Comparison of ENCODE assay signal across 1 cellular context in the genomic region with DNA sequence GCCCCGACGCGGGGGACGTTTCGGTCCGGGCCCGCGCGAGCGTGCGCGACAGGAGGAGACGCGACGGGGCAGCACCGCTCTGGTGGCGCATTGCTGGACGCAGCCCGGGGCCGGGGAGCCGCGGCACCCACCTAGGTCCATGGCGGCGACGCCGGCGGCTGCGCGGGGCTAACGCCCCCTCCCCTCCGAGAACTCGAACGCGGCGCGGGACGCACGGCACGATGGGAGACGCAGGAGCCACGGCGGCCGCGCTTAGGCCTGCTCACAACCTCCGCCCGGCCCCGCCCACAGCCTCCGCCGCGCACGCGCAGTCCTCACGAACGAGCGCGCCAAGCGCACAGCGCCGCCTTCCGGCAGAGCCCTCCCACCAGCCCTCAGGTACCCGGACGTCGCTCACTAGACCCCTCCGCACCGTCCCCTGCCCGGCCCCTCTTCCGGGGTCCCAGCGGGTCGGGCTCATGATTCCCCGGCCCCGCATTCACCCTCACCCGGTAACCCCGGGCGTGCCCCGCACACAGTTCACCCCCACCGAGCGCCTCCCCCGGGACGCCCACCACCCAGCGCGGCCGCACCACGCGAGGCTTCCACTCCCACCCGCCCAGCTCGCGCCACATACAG.
TF ChIP-seq lines count a peak whose summit lies in the region.

A gene (minus strand): TSS at position 263 of the 618 bp plus-strand sequence. CDS start 122 bp downstream, at position 141.

TF ChIP-seq in K562, 482 proteins besides CTCF, POLR2A, EP300 and RAD21 (continued from another document and continues in another):
- TF ChIP-seq PCBP1 (IDR thresholded peaks at IDR 0.05; ENCODE audit: low read depth, low read length, poor library complexity, severe bottlenecking) (no peak), ARID2 (IDR thresholded peaks at IDR 0.05) (no peak), NR3C1 (CRISPR knock-in tag; IDR thresholded peaks at IDR 0.05) (peak; percentile 73; the same call in 1 of the 2 replicates), FUS (optimal IDR thresholded peaks at IDR 0.05; ENCODE audit: low read depth, low read length) (peak; percentile 24), BRCA1 (IDR thresholded peaks at IDR 0.05) (no peak), BRCA1 (CRISPR knock-in tag; IDR thresholded peaks at IDR 0.05) (no peak), ZNF311 (CRISPR knock-in tag; IDR thresholded peaks at IDR 0.05) (no peak), HMGN3 (IDR thresholded peaks at IDR 0.05; ENCODE audit: borderline replicate concordance, extremely low read depth, insufficient read length, low read depth, low read length) (peak; percentile 73), GTF2F1 (IDR thresholded peaks at IDR 0.05; ENCODE audit: low read depth, low read length) (no peak; the same call in 1 of the 2 replicates), RCOR1 (IDR thresholded peaks at IDR 0.05; ENCODE audit: borderline replicate concordance in 1 of 2, low read depth in 2 of 2, low read length in 2 of 2) (peak in 1 of 2 experiments; percentile 38; a peak in 1 of 4 replicates), ELF1 (tag; IDR thresholded peaks at IDR 0.05) (peak; percentile 74), SIN3A (IDR thresholded peaks at IDR 0.05; ENCODE audit: borderline replicate concordance in 2 of 2, control insufficient read depth in 1 of 2, low read depth in 2 of 2, low read length in 2 of 2) (0 out of 4 replicates have a peak, but pooled peaks have one; percentile 4 to 43), RBM17 (IDR thresholded peaks at IDR 0.05; ENCODE audit: borderline replicate concordance, low read depth, low read length) (no peak), ZNF444 (CRISPR knock-in tag; IDR thresholded peaks at IDR 0.05) (no peak), ZNF12 (CRISPR knock-in tag; IDR thresholded peaks at IDR 0.05) (0 out of 2 replicates have a peak, but pooled peaks have one; percentile 47), RFX1 (IDR thresholded peaks at IDR 0.05) (no peak), TOE1 (IDR thresholded peaks at IDR 0.05; ENCODE audit: borderline replicate concordance) (0 out of 2 replicates have a peak, but pooled peaks have one; percentile 19), TOE1 (CRISPR knock-in tag; IDR thresholded peaks at IDR 0.05; ENCODE audit: borderline replicate concordance, low read depth) (no peak), BDP1 (IDR thresholded peaks at IDR 0.05; ENCODE audit: insufficient read depth, insufficient read length) (no peak), ZNF239 (CRISPR knock-in tag; IDR thresholded peaks at IDR 0.05) (no peak), CBX8 (IDR thresholded peaks at IDR 0.05; ENCODE audit: borderline replicate concordance, extremely low read depth, low read depth, low read length, poor library complexity, severe bottlenecking) (no peak), ZFX (CRISPR knock-in tag; IDR thresholded peaks at IDR 0.05) (peak; percentile 94), ZNF780A (CRISPR knock-in tag; IDR thresholded peaks at IDR 0.05) (no peak), ZZZ3 (IDR thresholded peaks at IDR 0.05) (no peak), MED1 (CRISPR knock-in tag; IDR thresholded peaks at IDR 0.05; ENCODE audit: borderline replicate concordance) (no peak), SMARCA4 (IDR thresholded peaks at IDR 0.05) (no peak), STAT5A (IDR thresholded peaks at IDR 0.05; ENCODE audit: borderline replicate concordance, low read length) (no peak), U2AF1 (optimal IDR thresholded peaks at IDR 0.05; ENCODE audit: low read depth, low read length) (peak; percentile 48), TSC22D4 (tag; IDR thresholded peaks at IDR 0.05) (no peak), CREM (IDR thresholded peaks at IDR 0.05; ENCODE audit: low read depth) (peak; percentile 67), IFI16 (CRISPR knock-in tag; IDR thresholded peaks at IDR 0.05) (no peak), PHB2 (IDR thresholded peaks at IDR 0.05; ENCODE audit: low read depth) (no peak), IRF2 (CRISPR knock-in tag; IDR thresholded peaks at IDR 0.05) (no peak), HDAC8 (tag; IDR thresholded peaks at IDR 0.05) (no peak), SPI1 (IDR thresholded peaks at IDR 0.05; ENCODE audit: borderline replicate concordance, low read depth, low read length) (no peak), PRMT5 (CRISPR knock-in tag; IDR thresholded peaks at IDR 0.05) (no peak), SMARCB1 (IDR thresholded peaks at IDR 0.05; ENCODE audit: insufficient read length, low read depth) (no peak), ZBTB7A (IDR thresholded peaks at IDR 0.05; ENCODE audit: borderline replicate concordance, control insufficient read depth, low read depth, low read length) (peak; percentile 91), ZNF830 (CRISPR knock-in tag; IDR thresholded peaks at IDR 0.05) (no peak), PURB (CRISPR knock-in tag; IDR thresholded peaks at IDR 0.05; ENCODE audit: low read depth) (no peak), ZNF217 (CRISPR knock-in tag; IDR thresholded peaks at IDR 0.05) (no peak), ZC3H11A (IDR thresholded peaks at IDR 0.05; ENCODE audit: low read depth, low read length) (no peak), ESRRB (CRISPR knock-in tag; IDR thresholded peaks at IDR 0.05; ENCODE audit: borderline replicate concordance) (no peak)
- TF ChIP-seq, protein P1, sequence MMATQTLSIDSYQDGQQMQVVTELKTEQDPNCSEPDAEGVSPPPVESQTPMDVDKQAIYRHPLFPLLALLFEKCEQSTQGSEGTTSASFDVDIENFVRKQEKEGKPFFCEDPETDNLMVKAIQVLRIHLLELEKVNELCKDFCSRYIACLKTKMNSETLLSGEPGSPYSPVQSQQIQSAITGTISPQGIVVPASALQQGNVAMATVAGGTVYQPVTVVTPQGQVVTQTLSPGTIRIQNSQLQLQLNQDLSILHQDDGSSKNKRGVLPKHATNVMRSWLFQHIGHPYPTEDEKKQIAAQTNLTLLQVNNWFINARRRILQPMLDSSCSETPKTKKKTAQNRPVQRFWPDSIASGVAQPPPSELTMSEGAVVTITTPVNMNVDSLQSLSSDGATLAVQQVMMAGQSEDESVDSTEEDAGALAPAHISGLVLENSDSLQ (IDR thresholded peaks at IDR 0.05): 0 out of 2 replicates have a peak, but pooled peaks have one; percentile 23
- TF ChIP-seq, protein P2, sequence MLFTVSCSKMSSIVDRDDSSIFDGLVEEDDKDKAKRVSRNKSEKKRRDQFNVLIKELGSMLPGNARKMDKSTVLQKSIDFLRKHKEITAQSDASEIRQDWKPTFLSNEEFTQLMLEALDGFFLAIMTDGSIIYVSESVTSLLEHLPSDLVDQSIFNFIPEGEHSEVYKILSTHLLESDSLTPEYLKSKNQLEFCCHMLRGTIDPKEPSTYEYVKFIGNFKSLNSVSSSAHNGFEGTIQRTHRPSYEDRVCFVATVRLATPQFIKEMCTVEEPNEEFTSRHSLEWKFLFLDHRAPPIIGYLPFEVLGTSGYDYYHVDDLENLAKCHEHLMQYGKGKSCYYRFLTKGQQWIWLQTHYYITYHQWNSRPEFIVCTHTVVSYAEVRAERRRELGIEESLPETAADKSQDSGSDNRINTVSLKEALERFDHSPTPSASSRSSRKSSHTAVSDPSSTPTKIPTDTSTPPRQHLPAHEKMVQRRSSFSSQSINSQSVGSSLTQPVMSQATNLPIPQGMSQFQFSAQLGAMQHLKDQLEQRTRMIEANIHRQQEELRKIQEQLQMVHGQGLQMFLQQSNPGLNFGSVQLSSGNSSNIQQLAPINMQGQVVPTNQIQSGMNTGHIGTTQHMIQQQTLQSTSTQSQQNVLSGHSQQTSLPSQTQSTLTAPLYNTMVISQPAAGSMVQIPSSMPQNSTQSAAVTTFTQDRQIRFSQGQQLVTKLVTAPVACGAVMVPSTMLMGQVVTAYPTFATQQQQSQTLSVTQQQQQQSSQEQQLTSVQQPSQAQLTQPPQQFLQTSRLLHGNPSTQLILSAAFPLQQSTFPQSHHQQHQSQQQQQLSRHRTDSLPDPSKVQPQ (CRISPR knock-in tag; IDR thresholded peaks at IDR 0.05; ENCODE audit: borderline replicate concordance): no peak
- TF ChIP-seq, protein P3, sequence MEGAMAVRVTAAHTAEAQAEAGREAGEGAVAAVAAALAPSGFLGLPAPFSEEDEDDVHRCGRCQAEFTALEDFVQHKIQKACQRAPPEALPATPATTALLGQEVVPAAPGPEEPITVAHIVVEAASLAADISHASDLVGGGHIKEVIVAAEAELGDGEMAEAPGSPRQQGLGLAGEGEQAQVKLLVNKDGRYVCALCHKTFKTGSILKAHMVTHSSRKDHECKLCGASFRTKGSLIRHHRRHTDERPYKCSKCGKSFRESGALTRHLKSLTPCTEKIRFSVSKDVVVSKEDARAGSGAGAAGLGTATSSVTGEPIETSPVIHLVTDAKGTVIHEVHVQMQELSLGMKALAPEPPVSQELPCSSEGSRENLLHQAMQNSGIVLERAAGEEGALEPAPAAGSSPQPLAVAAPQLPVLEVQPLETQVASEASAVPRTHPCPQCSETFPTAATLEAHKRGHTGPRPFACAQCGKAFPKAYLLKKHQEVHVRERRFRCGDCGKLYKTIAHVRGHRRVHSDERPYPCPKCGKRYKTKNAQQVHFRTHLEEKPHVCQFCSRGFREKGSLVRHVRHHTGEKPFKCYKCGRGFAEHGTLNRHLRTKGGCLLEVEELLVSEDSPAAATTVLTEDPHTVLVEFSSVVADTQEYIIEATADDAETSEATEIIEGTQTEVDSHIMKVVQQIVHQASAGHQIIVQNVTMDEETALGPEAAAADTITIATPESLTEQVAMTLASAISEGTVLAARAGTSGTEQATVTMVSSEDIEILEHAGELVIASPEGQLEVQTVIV (CRISPR knock-in tag; IDR thresholded peaks at IDR 0.05; ENCODE audit: borderline replicate concordance): no peak
- TF ChIP-seq, protein P4, sequence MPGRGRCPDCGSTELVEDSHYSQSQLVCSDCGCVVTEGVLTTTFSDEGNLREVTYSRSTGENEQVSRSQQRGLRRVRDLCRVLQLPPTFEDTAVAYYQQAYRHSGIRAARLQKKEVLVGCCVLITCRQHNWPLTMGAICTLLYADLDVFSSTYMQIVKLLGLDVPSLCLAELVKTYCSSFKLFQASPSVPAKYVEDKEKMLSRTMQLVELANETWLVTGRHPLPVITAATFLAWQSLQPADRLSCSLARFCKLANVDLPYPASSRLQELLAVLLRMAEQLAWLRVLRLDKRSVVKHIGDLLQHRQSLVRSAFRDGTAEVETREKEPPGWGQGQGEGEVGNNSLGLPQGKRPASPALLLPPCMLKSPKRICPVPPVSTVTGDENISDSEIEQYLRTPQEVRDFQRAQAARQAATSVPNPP (IDR thresholded peaks at IDR 0.05; ENCODE audit: borderline replicate concordance, insufficient read depth, insufficient read length): no peak
- TF ChIP-seq, protein P5, sequence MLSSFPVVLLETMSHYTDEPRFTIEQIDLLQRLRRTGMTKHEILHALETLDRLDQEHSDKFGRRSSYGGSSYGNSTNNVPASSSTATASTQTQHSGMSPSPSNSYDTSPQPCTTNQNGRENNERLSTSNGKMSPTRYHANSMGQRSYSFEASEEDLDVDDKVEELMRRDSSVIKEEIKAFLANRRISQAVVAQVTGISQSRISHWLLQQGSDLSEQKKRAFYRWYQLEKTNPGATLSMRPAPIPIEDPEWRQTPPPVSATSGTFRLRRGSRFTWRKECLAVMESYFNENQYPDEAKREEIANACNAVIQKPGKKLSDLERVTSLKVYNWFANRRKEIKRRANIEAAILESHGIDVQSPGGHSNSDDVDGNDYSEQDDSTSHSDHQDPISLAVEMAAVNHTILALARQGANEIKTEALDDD (IDR thresholded peaks at IDR 0.05): no peak
- TF ChIP-seq, protein P6, sequence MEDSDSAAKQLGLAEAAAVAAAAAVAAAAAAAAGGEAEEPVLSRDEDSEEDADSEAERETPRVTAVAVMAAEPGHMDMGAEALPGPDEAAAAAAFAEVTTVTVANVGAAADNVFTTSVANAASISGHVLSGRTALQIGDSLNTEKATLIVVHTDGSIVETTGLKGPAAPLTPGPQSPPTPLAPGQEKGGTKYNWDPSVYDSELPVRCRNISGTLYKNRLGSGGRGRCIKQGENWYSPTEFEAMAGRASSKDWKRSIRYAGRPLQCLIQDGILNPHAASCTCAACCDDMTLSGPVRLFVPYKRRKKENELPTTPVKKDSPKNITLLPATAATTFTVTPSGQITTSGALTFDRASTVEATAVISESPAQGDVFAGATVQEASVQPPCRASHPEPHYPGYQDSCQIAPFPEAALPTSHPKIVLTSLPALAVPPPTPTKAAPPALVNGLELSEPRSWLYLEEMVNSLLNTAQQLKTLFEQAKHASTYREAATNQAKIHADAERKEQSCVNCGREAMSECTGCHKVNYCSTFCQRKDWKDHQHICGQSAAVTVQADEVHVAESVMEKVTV (CRISPR knock-in tag; IDR thresholded peaks at IDR 0.05): no peak
- TF ChIP-seq, protein P7, sequence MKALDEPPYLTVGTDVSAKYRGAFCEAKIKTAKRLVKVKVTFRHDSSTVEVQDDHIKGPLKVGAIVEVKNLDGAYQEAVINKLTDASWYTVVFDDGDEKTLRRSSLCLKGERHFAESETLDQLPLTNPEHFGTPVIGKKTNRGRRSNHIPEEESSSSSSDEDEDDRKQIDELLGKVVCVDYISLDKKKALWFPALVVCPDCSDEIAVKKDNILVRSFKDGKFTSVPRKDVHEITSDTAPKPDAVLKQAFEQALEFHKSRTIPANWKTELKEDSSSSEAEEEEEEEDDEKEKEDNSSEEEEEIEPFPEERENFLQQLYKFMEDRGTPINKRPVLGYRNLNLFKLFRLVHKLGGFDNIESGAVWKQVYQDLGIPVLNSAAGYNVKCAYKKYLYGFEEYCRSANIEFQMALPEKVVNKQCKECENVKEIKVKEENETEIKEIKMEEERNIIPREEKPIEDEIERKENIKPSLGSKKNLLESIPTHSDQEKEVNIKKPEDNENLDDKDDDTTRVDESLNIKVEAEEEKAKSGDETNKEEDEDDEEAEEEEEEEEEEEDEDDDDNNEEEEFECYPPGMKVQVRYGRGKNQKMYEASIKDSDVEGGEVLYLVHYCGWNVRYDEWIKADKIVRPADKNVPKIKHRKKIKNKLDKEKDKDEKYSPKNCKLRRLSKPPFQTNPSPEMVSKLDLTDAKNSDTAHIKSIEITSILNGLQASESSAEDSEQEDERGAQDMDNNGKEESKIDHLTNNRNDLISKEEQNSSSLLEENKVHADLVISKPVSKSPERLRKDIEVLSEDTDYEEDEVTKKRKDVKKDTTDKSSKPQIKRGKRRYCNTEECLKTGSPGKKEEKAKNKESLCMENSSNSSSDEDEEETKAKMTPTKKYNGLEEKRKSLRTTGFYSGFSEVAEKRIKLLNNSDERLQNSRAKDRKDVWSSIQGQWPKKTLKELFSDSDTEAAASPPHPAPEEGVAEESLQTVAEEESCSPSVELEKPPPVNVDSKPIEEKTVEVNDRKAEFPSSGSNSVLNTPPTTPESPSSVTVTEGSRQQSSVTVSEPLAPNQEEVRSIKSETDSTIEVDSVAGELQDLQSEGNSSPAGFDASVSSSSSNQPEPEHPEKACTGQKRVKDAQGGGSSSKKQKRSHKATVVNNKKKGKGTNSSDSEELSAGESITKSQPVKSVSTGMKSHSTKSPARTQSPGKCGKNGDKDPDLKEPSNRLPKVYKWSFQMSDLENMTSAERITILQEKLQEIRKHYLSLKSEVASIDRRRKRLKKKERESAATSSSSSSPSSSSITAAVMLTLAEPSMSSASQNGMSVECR (CRISPR knock-in tag; IDR thresholded peaks at IDR 0.05): peak; percentile 38
- TF ChIP-seq, protein P8, sequence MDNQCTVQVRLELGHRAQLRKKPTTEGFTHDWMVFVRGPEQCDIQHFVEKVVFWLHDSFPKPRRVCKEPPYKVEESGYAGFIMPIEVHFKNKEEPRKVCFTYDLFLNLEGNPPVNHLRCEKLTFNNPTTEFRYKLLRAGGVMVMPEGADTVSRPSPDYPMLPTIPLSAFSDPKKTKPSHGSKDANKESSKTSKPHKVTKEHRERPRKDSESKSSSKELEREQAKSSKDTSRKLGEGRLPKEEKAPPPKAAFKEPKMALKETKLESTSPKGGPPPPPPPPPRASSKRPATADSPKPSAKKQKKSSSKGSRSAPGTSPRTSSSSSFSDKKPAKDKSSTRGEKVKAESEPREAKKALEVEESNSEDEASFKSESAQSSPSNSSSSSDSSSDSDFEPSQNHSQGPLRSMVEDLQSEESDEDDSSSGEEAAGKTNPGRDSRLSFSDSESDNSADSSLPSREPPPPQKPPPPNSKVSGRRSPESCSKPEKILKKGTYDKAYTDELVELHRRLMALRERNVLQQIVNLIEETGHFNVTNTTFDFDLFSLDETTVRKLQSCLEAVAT (IDR thresholded peaks at IDR 0.05): no peak
